1 cellular context compared by ENCODE assay signal in the genomic region with DNA sequence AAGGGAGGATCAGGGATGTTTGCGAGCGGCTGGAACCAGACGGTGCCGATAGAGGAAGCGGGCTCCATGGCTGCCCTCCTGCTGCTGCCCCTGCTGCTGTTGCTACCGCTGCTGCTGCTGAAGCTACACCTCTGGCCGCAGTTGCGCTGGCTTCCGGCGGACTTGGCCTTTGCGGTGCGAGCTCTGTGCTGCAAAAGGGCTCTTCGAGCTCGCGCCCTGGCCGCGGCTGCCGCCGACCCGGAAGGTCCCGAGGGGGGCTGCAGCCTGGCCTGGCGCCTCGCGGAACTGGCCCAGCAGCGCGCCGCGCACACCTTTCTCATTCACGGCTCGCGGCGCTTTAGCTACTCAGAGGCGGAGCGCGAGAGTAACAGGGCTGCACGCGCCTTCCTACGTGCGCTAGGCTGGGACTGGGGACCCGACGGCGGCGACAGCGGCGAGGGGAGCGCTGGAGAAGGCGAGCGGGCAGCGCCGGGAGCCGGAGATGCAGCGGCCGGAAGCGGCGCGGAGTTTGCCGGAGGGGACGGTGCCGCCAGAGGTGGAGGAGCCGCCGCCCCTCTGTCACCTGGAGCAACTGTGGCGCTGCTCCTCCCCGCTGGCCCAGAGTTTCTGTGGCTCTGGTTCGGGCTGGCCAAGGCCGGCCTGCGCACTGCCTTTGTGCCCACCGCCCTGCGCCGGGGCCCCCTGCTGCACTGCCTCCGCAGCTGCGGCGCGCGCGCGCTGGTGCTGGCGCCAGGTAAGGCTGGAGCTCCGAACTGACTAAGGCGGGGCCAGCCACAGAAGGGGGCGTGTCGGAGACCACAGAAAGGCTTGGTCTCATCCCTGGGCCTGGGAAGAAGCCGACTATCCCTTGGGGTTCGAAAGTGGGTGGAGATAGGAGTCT.
A peak's percentile ranks its signal among the peaks of the same experiment; 100 is the strongest.
TF ChIP-seq lines count a peak whose summit lies in the region.

No MANE protein-coding gene starts in this region.

TF ChIP-seq in HepG2, 621 proteins besides CTCF, POLR2A, EP300 and RAD21 (continued from another document and continues in another):
- TF ChIP-seq, protein P1, sequence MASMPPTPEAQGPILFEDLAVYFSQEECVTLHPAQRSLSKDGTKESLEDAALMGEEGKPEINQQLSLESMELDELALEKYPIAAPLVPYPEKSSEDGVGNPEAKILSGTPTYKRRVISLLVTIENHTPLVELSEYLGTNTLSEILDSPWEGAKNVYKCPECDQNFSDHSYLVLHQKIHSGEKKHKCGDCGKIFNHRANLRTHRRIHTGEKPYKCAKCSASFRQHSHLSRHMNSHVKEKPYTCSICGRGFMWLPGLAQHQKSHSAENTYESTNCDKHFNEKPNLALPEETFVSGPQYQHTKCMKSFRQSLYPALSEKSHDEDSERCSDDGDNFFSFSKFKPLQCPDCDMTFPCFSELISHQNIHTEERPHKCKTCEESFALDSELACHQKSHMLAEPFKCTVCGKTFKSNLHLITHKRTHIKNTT (CRISPR knock-in tag; IDR thresholded peaks at IDR 0.05), result no peak
- TF ChIP-seq, protein P2, sequence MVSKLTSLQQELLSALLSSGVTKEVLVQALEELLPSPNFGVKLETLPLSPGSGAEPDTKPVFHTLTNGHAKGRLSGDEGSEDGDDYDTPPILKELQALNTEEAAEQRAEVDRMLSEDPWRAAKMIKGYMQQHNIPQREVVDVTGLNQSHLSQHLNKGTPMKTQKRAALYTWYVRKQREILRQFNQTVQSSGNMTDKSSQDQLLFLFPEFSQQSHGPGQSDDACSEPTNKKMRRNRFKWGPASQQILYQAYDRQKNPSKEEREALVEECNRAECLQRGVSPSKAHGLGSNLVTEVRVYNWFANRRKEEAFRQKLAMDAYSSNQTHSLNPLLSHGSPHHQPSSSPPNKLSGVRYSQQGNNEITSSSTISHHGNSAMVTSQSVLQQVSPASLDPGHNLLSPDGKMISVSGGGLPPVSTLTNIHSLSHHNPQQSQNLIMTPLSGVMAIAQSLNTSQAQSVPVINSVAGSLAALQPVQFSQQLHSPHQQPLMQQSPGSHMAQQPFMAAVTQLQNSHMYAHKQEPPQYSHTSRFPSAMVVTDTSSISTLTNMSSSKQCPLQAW (CRISPR knock-in tag; IDR thresholded peaks at IDR 0.05), result no peak
- TF ChIP-seq, protein P3, sequence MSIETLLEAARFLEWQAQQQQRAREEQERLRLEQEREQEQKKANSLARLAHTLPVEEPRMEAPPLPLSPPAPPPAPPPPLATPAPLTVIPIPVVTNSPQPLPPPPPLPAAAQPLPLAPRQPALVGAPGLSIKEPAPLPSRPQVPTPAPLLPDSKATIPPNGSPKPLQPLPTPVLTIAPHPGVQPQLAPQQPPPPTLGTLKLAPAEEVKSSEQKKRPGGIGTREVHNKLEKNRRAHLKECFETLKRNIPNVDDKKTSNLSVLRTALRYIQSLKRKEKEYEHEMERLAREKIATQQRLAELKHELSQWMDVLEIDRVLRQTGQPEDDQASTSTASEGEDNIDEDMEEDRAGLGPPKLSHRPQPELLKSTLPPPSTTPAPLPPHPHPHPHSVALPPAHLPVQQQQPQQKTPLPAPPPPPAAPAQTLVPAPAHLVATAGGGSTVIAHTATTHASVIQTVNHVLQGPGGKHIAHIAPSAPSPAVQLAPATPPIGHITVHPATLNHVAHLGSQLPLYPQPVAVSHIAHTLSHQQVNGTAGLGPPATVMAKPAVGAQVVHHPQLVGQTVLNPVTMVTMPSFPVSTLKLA (IDR thresholded peaks at IDR 0.05), result no peak
- no peak for TF ChIP-seq KDM6A (CRISPR knock-in tag; IDR thresholded peaks at IDR 0.05; ENCODE audit: low read depth)
- TF ChIP-seq REL (CRISPR knock-in tag; conservative IDR thresholded peaks at IDR 0.05), result 0 out of 2 replicates have a peak, but pooled peaks have one; percentile 30
- TF ChIP-seq, protein P4, sequence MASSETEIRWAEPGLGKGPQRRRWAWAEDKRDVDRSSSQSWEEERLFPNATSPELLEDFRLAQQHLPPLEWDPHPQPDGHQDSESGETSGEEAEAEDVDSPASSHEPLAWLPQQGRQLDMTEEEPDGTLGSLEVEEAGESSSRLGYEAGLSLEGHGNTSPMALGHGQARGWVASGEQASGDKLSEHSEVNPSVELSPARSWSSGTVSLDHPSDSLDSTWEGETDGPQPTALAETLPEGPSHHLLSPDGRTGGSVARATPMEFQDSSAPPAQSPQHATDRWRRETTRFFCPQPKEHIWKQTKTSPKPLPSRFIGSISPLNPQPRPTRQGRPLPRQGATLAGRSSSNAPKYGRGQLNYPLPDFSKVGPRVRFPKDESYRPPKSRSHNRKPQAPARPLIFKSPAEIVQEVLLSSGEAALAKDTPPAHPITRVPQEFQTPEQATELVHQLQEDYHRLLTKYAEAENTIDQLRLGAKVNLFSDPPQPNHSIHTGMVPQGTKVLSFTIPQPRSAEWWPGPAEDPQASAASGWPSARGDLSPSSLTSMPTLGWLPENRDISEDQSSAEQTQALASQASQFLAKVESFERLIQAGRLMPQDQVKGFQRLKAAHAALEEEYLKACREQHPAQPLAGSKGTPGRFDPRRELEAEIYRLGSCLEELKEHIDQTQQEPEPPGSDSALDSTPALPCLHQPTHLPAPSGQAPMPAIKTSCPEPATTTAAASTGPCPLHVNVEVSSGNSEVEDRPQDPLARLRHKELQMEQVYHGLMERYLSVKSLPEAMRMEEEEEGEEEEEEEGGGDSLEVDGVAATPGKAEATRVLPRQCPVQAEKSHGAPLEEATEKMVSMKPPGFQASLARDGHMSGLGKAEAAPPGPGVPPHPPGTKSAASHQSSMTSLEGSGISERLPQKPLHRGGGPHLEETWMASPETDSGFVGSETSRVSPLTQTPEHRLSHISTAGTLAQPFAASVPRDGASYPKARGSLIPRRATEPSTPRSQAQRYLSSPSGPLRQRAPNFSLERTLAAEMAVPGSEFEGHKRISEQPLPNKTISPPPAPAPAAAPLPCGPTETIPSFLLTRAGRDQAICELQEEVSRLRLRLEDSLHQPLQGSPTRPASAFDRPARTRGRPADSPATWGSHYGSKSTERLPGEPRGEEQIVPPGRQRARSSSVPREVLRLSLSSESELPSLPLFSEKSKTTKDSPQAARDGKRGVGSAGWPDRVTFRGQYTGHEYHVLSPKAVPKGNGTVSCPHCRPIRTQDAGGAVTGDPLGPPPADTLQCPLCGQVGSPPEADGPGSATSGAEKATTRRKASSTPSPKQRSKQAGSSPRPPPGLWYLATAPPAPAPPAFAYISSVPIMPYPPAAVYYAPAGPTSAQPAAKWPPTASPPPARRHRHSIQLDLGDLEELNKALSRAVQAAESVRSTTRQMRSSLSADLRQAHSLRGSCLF (CRISPR knock-in tag; IDR thresholded peaks at IDR 0.05; ENCODE audit: borderline replicate concordance), result no peak
- TF ChIP-seq, protein P5, sequence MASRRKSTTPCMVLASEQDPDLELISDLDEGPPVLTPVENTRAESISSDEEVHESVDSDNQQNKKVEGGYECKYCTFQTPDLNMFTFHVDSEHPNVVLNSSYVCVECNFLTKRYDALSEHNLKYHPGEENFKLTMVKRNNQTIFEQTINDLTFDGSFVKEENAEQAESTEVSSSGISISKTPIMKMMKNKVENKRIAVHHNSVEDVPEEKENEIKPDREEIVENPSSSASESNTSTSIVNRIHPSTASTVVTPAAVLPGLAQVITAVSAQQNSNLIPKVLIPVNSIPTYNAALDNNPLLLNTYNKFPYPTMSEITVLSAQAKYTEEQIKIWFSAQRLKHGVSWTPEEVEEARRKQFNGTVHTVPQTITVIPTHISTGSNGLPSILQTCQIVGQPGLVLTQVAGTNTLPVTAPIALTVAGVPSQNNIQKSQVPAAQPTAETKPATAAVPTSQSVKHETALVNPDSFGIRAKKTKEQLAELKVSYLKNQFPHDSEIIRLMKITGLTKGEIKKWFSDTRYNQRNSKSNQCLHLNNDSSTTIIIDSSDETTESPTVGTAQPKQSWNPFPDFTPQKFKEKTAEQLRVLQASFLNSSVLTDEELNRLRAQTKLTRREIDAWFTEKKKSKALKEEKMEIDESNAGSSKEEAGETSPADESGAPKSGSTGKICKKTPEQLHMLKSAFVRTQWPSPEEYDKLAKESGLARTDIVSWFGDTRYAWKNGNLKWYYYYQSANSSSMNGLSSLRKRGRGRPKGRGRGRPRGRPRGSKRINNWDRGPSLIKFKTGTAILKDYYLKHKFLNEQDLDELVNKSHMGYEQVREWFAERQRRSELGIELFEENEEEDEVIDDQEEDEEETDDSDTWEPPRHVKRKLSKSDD (CRISPR knock-in tag; IDR thresholded peaks at IDR 0.05; ENCODE audit: low read depth), result no peak
- TF ChIP-seq MAFG (CRISPR knock-in tag; IDR thresholded peaks at IDR 0.05), result no peak
- TF ChIP-seq HOXA9 (CRISPR knock-in tag; IDR thresholded peaks at IDR 0.05; ENCODE audit: borderline replicate concordance), result no peak; the same call in 1 of the 2 replicates
- no peak for TF ChIP-seq ZNF337 (CRISPR knock-in tag; IDR thresholded peaks at IDR 0.05; ENCODE audit: borderline replicate concordance, low read depth)
- TF ChIP-seq, protein P6, sequence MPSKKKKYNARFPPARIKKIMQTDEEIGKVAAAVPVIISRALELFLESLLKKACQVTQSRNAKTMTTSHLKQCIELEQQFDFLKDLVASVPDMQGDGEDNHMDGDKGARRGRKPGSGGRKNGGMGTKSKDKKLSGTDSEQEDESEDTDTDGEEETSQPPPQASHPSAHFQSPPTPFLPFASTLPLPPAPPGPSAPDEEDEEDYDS (CRISPR knock-in tag; IDR thresholded peaks at IDR 0.05), result peak; percentile 4; the same call in 1 of the 2 replicates
- TF ChIP-seq TAF1 (CRISPR knock-in tag; IDR thresholded peaks at IDR 0.05), result peak; percentile 62; the same call in 1 of the 2 replicates
- TF ChIP-seq, protein P7, sequence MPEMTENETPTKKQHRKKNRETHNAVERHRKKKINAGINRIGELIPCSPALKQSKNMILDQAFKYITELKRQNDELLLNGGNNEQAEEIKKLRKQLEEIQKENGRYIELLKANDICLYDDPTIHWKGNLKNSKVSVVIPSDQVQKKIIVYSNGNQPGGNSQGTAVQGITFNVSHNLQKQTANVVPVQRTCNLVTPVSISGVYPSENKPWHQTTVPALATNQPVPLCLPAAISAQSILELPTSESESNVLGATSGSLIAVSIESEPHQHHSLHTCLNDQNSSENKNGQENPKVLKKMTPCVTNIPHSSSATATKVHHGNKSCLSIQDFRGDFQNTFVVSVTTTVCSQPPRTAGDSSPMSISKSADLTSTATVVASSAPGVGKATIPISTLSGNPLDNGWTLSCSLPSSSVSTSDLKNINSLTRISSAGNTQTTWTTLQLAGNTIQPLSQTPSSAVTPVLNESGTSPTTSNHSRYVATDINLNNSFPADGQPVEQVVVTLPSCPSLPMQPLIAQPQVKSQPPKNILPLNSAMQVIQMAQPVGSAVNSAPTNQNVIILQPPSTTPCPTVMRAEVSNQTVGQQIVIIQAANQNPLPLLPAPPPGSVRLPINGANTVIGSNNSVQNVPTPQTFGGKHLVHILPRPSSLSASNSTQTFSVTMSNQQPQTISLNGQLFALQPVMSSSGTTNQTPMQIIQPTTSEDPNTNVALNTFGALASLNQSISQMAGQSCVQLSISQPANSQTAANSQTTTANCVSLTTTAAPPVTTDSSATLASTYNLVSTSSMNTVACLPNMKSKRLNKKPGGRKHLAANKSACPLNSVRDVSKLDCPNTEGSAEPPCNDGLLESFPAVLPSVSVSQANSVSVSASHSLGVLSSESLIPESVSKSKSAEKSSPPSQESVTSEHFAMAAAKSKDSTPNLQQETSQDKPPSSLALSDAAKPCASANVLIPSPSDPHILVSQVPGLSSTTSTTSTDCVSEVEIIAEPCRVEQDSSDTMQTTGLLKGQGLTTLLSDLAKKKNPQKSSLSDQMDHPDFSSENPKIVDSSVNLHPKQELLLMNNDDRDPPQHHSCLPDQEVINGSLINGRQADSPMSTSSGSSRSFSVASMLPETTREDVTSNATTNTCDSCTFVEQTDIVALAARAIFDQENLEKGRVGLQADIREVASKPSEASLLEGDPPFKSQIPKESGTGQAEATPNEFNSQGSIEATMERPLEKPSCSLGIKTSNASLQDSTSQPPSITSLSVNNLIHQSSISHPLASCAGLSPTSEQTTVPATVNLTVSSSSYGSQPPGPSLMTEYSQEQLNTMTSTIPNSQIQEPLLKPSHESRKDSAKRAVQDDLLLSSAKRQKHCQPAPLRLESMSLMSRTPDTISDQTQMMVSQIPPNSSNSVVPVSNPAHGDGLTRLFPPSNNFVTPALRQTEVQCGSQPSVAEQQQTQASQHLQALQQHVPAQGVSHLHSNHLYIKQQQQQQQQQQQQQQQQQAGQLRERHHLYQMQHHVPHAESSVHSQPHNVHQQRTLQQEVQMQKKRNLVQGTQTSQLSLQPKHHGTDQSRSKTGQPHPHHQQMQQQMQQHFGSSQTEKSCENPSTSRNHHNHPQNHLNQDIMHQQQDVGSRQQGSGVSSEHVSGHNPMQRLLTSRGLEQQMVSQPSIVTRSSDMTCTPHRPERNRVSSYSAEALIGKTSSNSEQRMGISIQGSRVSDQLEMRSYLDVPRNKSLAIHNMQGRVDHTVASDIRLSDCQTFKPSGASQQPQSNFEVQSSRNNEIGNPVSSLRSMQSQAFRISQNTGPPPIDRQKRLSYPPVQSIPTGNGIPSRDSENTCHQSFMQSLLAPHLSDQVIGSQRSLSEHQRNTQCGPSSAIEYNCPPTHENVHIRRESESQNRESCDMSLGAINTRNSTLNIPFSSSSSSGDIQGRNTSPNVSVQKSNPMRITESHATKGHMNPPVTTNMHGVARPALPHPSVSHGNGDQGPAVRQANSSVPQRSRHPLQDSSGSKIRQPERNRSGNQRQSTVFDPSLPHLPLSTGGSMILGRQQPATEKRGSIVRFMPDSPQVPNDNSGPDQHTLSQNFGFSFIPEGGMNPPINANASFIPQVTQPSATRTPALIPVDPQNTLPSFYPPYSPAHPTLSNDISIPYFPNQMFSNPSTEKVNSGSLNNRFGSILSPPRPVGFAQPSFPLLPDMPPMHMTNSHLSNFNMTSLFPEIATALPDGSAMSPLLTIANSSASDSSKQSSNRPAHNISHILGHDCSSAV (CRISPR knock-in tag; IDR thresholded peaks at IDR 0.05; ENCODE audit: borderline replicate concordance), result peak; percentile 43; the same call in 1 of the 2 replicates
- TF ChIP-seq, protein P8, sequence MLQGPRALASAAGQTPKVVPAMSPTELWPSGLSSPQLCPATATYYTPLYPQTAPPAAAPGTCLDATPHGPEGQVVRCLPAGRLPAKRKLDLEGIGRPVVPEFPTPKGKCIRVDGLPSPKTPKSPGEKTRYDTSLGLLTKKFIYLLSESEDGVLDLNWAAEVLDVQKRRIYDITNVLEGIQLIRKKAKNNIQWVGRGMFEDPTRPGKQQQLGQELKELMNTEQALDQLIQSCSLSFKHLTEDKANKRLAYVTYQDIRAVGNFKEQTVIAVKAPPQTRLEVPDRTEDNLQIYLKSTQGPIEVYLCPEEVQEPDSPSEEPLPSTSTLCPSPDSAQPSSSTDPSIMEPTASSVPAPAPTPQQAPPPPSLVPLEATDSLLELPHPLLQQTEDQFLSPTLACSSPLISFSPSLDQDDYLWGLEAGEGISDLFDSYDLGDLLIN (CRISPR knock-in tag; IDR thresholded peaks at IDR 0.05; ENCODE audit: borderline replicate concordance), result no peak
- TF ChIP-seq PPARG (CRISPR knock-in tag; conservative IDR thresholded peaks at IDR 0.05), result no peak
- TF ChIP-seq RBM22 (optimal IDR thresholded peaks at IDR 0.05; ENCODE audit: low read length), result no peak
- 0 out of 2 replicates have a peak, but pooled peaks have one; percentile 27 for TF ChIP-seq ZFP36L2 (CRISPR knock-in tag; IDR thresholded peaks at IDR 0.05)
- TF ChIP-seq, protein P9, sequence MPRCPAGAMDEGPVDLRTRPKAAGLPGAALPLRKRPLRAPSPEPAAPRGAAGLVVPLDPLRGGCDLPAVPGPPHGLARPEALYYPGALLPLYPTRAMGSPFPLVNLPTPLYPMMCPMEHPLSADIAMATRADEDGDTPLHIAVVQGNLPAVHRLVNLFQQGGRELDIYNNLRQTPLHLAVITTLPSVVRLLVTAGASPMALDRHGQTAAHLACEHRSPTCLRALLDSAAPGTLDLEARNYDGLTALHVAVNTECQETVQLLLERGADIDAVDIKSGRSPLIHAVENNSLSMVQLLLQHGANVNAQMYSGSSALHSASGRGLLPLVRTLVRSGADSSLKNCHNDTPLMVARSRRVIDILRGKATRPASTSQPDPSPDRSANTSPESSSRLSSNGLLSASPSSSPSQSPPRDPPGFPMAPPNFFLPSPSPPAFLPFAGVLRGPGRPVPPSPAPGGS (CRISPR knock-in tag; IDR thresholded peaks at IDR 0.05), result peak; percentile 22; the same call in 1 of the 2 replicates
- peak; percentile 12; the same call in 1 of the 2 replicates for TF ChIP-seq MIER2 (CRISPR knock-in tag; IDR thresholded peaks at IDR 0.05)
- TF ChIP-seq HIVEP1 (CRISPR knock-in tag; IDR thresholded peaks at IDR 0.05), result peak; percentile 50; the same call in 1 of the 2 replicates
- no peak for TF ChIP-seq FOXA1 (IDR thresholded peaks at IDR 0.05)
- TF ChIP-seq FOXA1 (CRISPR knock-in tag; IDR thresholded peaks at IDR 0.05), result no peak
- TF ChIP-seq IKZF1 (IDR thresholded peaks at IDR 0.05), result no peak
